1 cellular context compared by ENCODE assay signal in genomic region chr16:5032748-5033167, GRCh38.
TF ChIP-seq lines count a peak whose summit lies in the region.

No MANE protein-coding gene starts in this region.

TF ChIP-seq in HEK293, 187 proteins besides CTCF, POLR2A, EP300 and RAD21 (continued from another document):
- no peak for TF ChIP-seq ZBTB6 (tag by site-specific recombination; IDR thresholded peaks at IDR 0.05)
- no peak for TF ChIP-seq ZNF677 (tag by site-specific recombination; IDR thresholded peaks at IDR 0.05)
- TF ChIP-seq ZNF26 (tag by site-specific recombination; IDR thresholded peaks at IDR 0.05) = no peak
- no peak for TF ChIP-seq KLF10 (tag by site-specific recombination; IDR thresholded peaks at IDR 0.05)
- no peak for TF ChIP-seq FEZF1 (tag by site-specific recombination; IDR thresholded peaks at IDR 0.05)
